Comparison of ENCODE assay signal across 12 cellular contexts in the genomic region with DNA sequence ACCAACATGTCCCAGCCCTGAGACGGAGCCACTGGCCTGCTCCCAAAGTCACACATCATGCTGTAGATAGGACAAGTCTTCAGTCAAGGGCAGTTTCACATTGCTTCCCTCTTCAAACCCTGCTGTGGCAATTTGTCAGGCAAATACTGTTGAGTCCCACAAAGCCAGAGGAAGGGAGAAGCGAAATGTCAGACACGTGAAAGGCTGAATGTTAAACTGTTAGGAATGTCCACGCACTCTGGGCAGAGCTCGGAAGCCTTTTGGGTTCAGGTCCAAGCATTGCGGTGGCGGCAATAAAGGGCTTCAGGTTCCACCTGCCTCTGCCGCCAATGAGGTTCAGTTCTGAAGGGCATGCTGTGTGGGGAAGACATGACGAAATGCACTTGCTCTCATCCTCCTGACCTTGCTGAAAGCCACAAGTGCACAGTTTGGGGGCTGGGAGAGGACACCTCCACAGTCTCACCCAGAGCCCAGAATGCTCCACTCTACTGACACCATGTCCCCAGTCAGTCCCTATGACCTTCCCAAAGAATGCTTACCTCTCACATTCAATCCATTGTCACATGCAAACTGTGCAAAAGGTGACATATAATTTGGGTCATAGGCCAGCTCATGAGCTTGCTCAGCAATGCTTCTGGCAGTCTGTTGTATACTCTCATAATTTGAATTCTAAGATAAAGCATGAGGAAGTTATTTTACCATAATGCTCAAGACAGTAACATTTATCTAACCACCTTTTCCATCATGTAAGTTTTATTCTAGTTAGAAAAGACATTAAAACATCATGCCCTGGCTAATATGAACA. TPM values are rescaled to one million over a fixed set of nuclear protein-coding genes. Genes with fewer than 3 reads are reported as not detected.
DNase-seq lines count a peak whose midpoint lies in the region; ATAC-seq and TF ChIP-seq lines count a peak whose summit lies in the region.
"Had no signal": no experiment of that assay in that cellular context is flagged by ENCODE, and none has a peak within 500 bp of the region (broad histone marks: within the 10 kb centered on the region; RNA-seq: fewer than 3 reads in every experiment).

No MANE protein-coding gene starts in this region.

- no peak for TF ChIP-seq CTCF in Peyer's patch (IDR thresholded peaks at IDR 0.05)
- TF ChIP-seq CTCF in psoas muscle (IDR thresholded peaks at IDR 0.05) = no peak

- H3K4me1 ChIP-seq in Peyer's patch (peaks cover 0 to 29% (median 0%) of the 10 kb centered on the region in 4 donors), psoas muscle (peaks cover 81% of the 10 kb centered on the region)

- H3K27me3 ChIP-seq in Peyer's patch (no peaks in the 10 kb centered on the region), psoas muscle (ENCODE audit: insufficient read depth in 3 of 3, low read length in 2 of 3) (no peaks in the 10 kb centered on the region)
- H3K27me3 ChIP-seq: SJSA1 had no signal

- no peaks in the 10 kb centered on the region for H3K9me3 ChIP-seq in Peyer's patch
- no peaks in the 10 kb centered on the region for H3K9me3 ChIP-seq in psoas muscle
- H3K9me3 ChIP-seq: SJSA1 had no signal

- peak; percentile 75 for DNase-seq in DMS79 treated with DMSO at 0.1 percent for 48 hours (lab: John Stamatoyannopoulos, UW)
- DNase-seq in Peyer's patch = peak in 2 of 3 donors; percentile 54 to 58
- DNase-seq in Right ventricle myocardium inferior (ENCODE audit: missing footprints) = peak; percentile 79
- DNase-seq in psoas muscle = peak; percentile 68 to 93
- DNase-seq in H4 (ENCODE audit: low spot score) = no peak
- no peak for DNase-seq in mucosa of gallbladder (ENCODE audit: low spot score)
- DNase-seq in stimulated activated CD4-positive, alpha-beta T cell treated with anti-CD3 and anti-CD28 coated beads, Interleukin-2, amount 100 ng/mL, for 24 hours = no peak
- no peak for DNase-seq in middle frontal gyrus (ENCODE audit: extremely low spot score, low spot score)
- DNase-seq: CD4-positive, CD25-positive, alpha-beta regulatory T cell; NCI-H1694 treated with DMSO at 0.1 percent for 48 hours; stimulated activated CD4-positive, alpha-beta T cell treated with anti-CD3 and anti-CD28 coated beads, Interleukin-2, amount 100 ng/mL, for 48 hours had no signal

- TF ChIP-seq POLR2A in Peyer's patch (IDR thresholded peaks at IDR 0.05) = no peak

- peak overlapping the region in 3 of 4 donors; percentile 19 to 62 (median 55) for H3K27ac ChIP-seq in Peyer's patch
- H3K27ac ChIP-seq in psoas muscle = peak overlapping the region; percentile 86
- H3K27ac ChIP-seq: SJSA1 had no signal

- intact Hi-C loops in Right ventricle myocardium inferior (cut with DNase I) (loop anchor here (2.0 kb wide), 1 partner anchor 47 kb away; no protein-coding TSS in a partner anchor), psoas muscle (cut with DNase I) (loop anchor here (2.0 to 5.0 kb wide), 2 partner anchors 47 to 49 kb away; no protein-coding TSS in a partner anchor)

- 31 to 38% (median 32%) methylated on average over 9 of the region's 9 CpGs for WGBS in psoas muscle, 3 donors

- peaks cover 0 to 41% (median 0%) of the 10 kb centered on the region in 3 donors for H3K36me3 ChIP-seq in Peyer's patch
- H3K36me3 ChIP-seq in psoas muscle (ENCODE audit: insufficient read depth in 1 of 2, low read depth in 1 of 2) = peaks cover 10 to 58% of the 10 kb centered on the region in 2 donors

- no peak overlapping the region for H3K4me3 ChIP-seq in Peyer's patch
- peak overlapping the region; percentile 33 for H3K4me3 ChIP-seq in psoas muscle
- H3K4me3 ChIP-seq: SJSA1 had no signal

- ATAC-seq in Right ventricle myocardium inferior (peak; percentile 91), psoas muscle (peak; percentile 85 to 88 (median 86))

RNA-seq across cellular contexts. Expression of a gene that starts 35.7 kb away (rescaled TPM):
- total RNA-seq in Peyer's patch = under 1 TPM in 2 of 4 donors, not detected in 2; 0.40 to 0.83 TPM
- total RNA-seq in Right ventricle myocardium inferior = 1.1 TPM
- 1 to 10 TPM; 1.1 to 4.2 (median 1.4) TPM for total RNA-seq in psoas muscle
- 1 to 10 TPM in 2 of 3 donors, under 1 TPM in 1; 0.77 to 3.8 (median 2.6) TPM for polyA plus RNA-seq in psoas muscle
- total RNA-seq in H4 (2014; rRNA removed; shearing (Covaris generic)) = 0.21 and 0.53 TPM in 2 replicates
- total RNA-seq in mucosa of gallbladder = 0.35 TPM

RNA-seq across cellular contexts. Expression of a gene that starts 35.9 kb away (rescaled TPM):
- total RNA-seq in Peyer's patch (100 to 1,000 TPM in 2 of 4 donors, 10 to 100 TPM in 2; 81.1 to 124 (median 106) TPM), Right ventricle myocardium inferior (106 TPM), psoas muscle (100 to 1,000 TPM in 3 of 4 donors, 10 to 100 TPM in 1; 70.4 to 136 (median 121) TPM), mucosa of gallbladder (85.6 TPM)
- 100 to 1,000 TPM; 168 to 216 (median 188) TPM for polyA plus RNA-seq in psoas muscle
- total RNA-seq in H4 (2014; rRNA removed; shearing (Covaris generic)) = 63.3 and 92.9 TPM in 2 replicates

RNA-seq across cellular contexts. Expression of a gene that starts 45.3 kb away (rescaled TPM):
- total RNA-seq in Peyer's patch (10 to 100 TPM; 19.5 to 21.4 (median 20.1) TPM), Right ventricle myocardium inferior (99.2 TPM), psoas muscle (100 to 1,000 TPM in 2 of 4 donors, 10 to 100 TPM in 2; 61.1 to 213 (median 86.7) TPM), mucosa of gallbladder (18.2 TPM)
- polyA plus RNA-seq in psoas muscle = 100 to 1,000 TPM in 1 of 3 donors, 10 to 100 TPM in 2; 54.6 to 134 (median 65.4) TPM
- 3.6 and 3.7 TPM in 2 replicates for total RNA-seq in H4 (2014; rRNA removed; shearing (Covaris generic))

Comparison
In these comparisons a context has a peak if more than half of its experiments do, and no peak if none do; other contexts are left out.
1. DNase-seq: peak in DMS79 treated with DMSO at 0.1 percent for 48 hours (single experiment), Peyer's patch (2 of 3), Right ventricle myocardium inferior (single experiment) and psoas muscle (2 of 2); none in H4 (single experiment), mucosa of gallbladder (single experiment), stimulated activated CD4-positive, alpha-beta T cell treated with anti-CD3 and anti-CD28 coated beads, Interleukin-2, amount 100 ng/mL, for 24 hours (0 of 2) and middle frontal gyrus (single experiment).